In genomic region chr4:114807759-114808404, GRCh38 we compare ENCODE assay signal across 8 cellular contexts.
A peak's percentile ranks its signal among the peaks of the same experiment; 100 is the strongest.
DNase-seq lines count a peak whose midpoint lies in the region; TF ChIP-seq lines count a peak whose summit lies in the region.

No MANE protein-coding gene starts in this region.

- TF ChIP-seq CTCF in GM12864 (IDR thresholded peaks at IDR 0.05; ENCODE audit: low read depth, low read length, missing control alignments) (peak; percentile 97), H9 (conservative IDR thresholded peaks at IDR 0.05) (peak; percentile 92), KMS-11 (conservative IDR thresholded peaks at IDR 0.05; ENCODE audit: low read depth, low read length) (peak; percentile 92), glutamatergic neuron (IDR thresholded peaks at IDR 0.05; ENCODE audit: partially characterized antibody, unreplicated experiment) (peak; percentile 94)

- H2AK5ac ChIP-seq in H9 (ENCODE audit: insufficient read length, low read length): no peak overlapping the region

- no peak overlapping the region for H4K8ac ChIP-seq in H9 (replicated peaks; ENCODE audit: insufficient read length, low read depth, low read length)

- peak overlapping the region in 1 of 3 experiments; percentile 37; a peak in 1 of 7 replicates for H3K27ac Mint-ChIP-seq in H9
- no peak overlapping the region for H3K27ac Mint-ChIP-seq in glutamatergic neuron (ENCODE audit: unreplicated experiment)

- H3K4me1 ChIP-seq in H9 (ENCODE audit: insufficient read depth, low read length): no peaks in the 10 kb centered on the region
- H3K4me1 ChIP-seq in KMS-11 (ENCODE audit: low read depth, poor library complexity, severe bottlenecking): no peaks in the 10 kb centered on the region

- H3K9me3 Mint-ChIP-seq in H9 (no peaks in the 10 kb centered on the region), glutamatergic neuron (ENCODE audit: unreplicated experiment) (peaks cover 2% of the 10 kb centered on the region)

- H3K4me1 Mint-ChIP-seq in H9 (peaks cover 3% of the 10 kb centered on the region in 2 experiments; a peak in 2 of 4 replicates), glutamatergic neuron (ENCODE audit: low read depth, unreplicated experiment) (no peaks in the 10 kb centered on the region)

- no peak overlapping the region for H3K9ac ChIP-seq in H9 (ENCODE audit: extremely low read depth, insufficient read length, low read length)
- no peak overlapping the region for H3K9ac ChIP-seq in KMS-11

- H2BK12ac ChIP-seq in H9 (ENCODE audit: insufficient read length, low read depth, low read length): no peak overlapping the region

- no peaks in the 10 kb centered on the region for H3K9me3 ChIP-seq in H9 (ENCODE audit: control insufficient read depth, low read depth, low read length)

- no peak overlapping the region for H3K23ac ChIP-seq in H9 (ENCODE audit: insufficient read length, low read depth, low read length)

- no peak overlapping the region for H4K5ac ChIP-seq in H9 (ENCODE audit: insufficient read length, low read depth, low read length)

- H4K20me1 ChIP-seq in H9 (ENCODE audit: control insufficient read depth, insufficient read depth, insufficient read length) (no peaks in the 10 kb centered on the region), KMS-11 (ENCODE audit: insufficient read depth) (no peaks in the 10 kb centered on the region)

- H2AFZ ChIP-seq in H9 (ENCODE audit: low read length): peak overlapping the region; percentile 84
- peak overlapping the region; percentile 1; the same call in 1 of the 2 replicates for H2AFZ ChIP-seq in KMS-11 (ENCODE audit: low read depth)

- H3K27me3 ChIP-seq in H9 (ENCODE audit: insufficient read depth, low read length) (no peaks in the 10 kb centered on the region), KMS-11 (ENCODE audit: insufficient read depth, low read depth) (no peaks in the 10 kb centered on the region)

- no peak overlapping the region for H2BK20ac ChIP-seq in H9 (ENCODE audit: low read depth, low read length, poor library complexity, severe bottlenecking)

- no peak overlapping the region for H3T11ph ChIP-seq in H9 (ENCODE audit: low read length)

- H2BK5ac ChIP-seq in H9 (ENCODE audit: insufficient read length, low read length): no peak overlapping the region

- H3K27me3 Mint-ChIP-seq in H9 (ENCODE audit: low read depth): no peaks in the 10 kb centered on the region
- H3K27me3 Mint-ChIP-seq in glutamatergic neuron (ENCODE audit: unreplicated experiment): no peaks in the 10 kb centered on the region

- no peak overlapping the region for H3K14ac ChIP-seq in H9 (ENCODE audit: insufficient read depth, low read length)

- H3K23me2 ChIP-seq in H9 (ENCODE audit: insufficient read length, low read depth, low read length, poor library complexity, severe bottlenecking): no peaks in the 10 kb centered on the region

- H3K79me1 ChIP-seq in H9 (ENCODE audit: insufficient read depth, low read depth, low read length, poor library complexity, severe bottlenecking): no peaks in the 10 kb centered on the region

- no peak overlapping the region for H2BK15ac ChIP-seq in H9 (ENCODE audit: low read depth, low read length)

- no peak overlapping the region for H3K4me3 Mint-ChIP-seq in H9
- no peak overlapping the region for H3K4me3 Mint-ChIP-seq in glutamatergic neuron (ENCODE audit: unreplicated experiment)

- H4K91ac ChIP-seq in H9 (ENCODE audit: insufficient read length, low read depth, low read length): no peak overlapping the region

- H3K4me3 ChIP-seq in GM12864 (ENCODE audit: low read depth, low read length) (no peak overlapping the region), KMS-11 (IDR thresholded peaks at IDR 0.05; ENCODE audit: insufficient read depth, low read depth, low read length) (no peak overlapping the region)

- H3K56ac ChIP-seq in H9 (ENCODE audit: insufficient read length, low read depth, low read length): no peak overlapping the region

- H3K4ac ChIP-seq in H9 (ENCODE audit: low read depth, low read length): no peak overlapping the region

- no peaks in the 10 kb centered on the region for H3K36me3 ChIP-seq in KMS-11 (ENCODE audit: insufficient read depth)

- H2BK120ac ChIP-seq in H9 (ENCODE audit: low read depth, low read length, poor library complexity, severe bottlenecking): no peak overlapping the region

- no peak overlapping the region for H3K18ac ChIP-seq in H9 (ENCODE audit: insufficient read length, low read depth, low read length)

- H3K4me2 ChIP-seq in H9 (ENCODE audit: insufficient read depth, insufficient read length, low read length): no peak overlapping the region
- H3K4me2 ChIP-seq in KMS-11: no peak overlapping the region

- H3K27ac ChIP-seq in H9 (ENCODE audit: insufficient read length, low read depth, low read length) (no peak overlapping the region), KMS-11 (no peak overlapping the region)

- WGBS in H9 (ENCODE audit: extremely low coverage, insufficient read length, low lambda C conversion rate): no CpG with 5 or more reads among the region's 14 CpGs

- H3K79me2 ChIP-seq in H9 (ENCODE audit: insufficient read depth, low read length) (no peaks in the 10 kb centered on the region), KMS-11 (ENCODE audit: insufficient read depth, low read depth) (no peaks in the 10 kb centered on the region)

- DNase-seq in A172 (ENCODE audit: low spot score) (peak; percentile 25), GM12864 (ENCODE audit: low read depth) (peak; percentile 16), H9 (peak; percentile 71), glutamatergic neuron (peak; percentile 38), NCI-H1092 treated with DMSO at 0.1 percent for 48 hours (lab: John Stamatoyannopoulos, UW) (no peak)
- DNase-seq in activated CD8-positive, alpha-beta memory T cell treated with anti-CD3 and anti-CD28 coated beads, Interleukin-2, amount 50 U/mL, for 48 hours: peak; percentile 57
- DNase-seq in stimulated activated CD4-positive, alpha-beta T cell treated with anti-CD3 and anti-CD28 coated beads, Interleukin-1b, Interleukin-23, amount 100 ng/mL, for 48 hours: peak; percentile 18

- H3K36me3 Mint-ChIP-seq in H9 (ENCODE audit: insufficient read depth in 1 of 3, low read depth in 3 of 3) (no peaks in the 10 kb centered on the region), glutamatergic neuron (ENCODE audit: unreplicated experiment) (peaks cover 6% of the 10 kb centered on the region)
